Comparison of ENCODE assay signal across 25 cellular contexts in the genomic region with DNA sequence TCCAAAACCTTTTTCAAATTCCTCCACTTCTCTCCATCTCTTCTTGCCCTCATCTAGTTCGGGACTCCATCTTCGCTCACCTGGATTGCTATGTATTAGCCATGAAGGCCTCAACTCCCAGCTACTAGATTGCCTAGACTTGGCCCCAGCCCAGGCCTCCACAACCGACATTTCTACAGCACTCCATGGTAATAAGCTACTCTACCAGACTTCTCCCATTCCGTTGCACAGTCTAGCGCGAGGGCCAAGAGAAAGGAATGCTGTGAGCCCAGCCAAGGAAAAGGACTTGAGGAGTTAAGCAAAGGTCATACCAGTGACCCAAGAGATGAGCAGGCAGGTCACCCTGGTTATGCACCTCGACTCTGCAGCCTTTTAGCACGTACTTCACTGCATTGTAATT.
DNase-seq lines count a peak whose midpoint lies in the region; ATAC-seq and TF ChIP-seq lines count a peak whose summit lies in the region.
"Had no signal": no experiment of that assay in that cellular context is flagged by ENCODE, and none has a peak within 500 bp of the region (broad histone marks: within the 10 kb centered on the region; RNA-seq: fewer than 3 reads in every experiment).

No MANE protein-coding gene starts in this region.

- no peaks in the 10 kb centered on the region for H3K27me3 Mint-ChIP-seq in nephron (ENCODE audit: low read depth)

- H4K5ac ChIP-seq in mesendoderm (ENCODE audit: low read length), result no peak overlapping the region

- DNase-seq in Right ventricle myocardium inferior (ENCODE audit: missing footprints) (no peak), cardiac septum (ENCODE audit: low spot score) (no peak), fibroblast of the aortic adventitia (ENCODE audit: low read depth) (peak; percentile 7), mesendoderm (no peak)
- DNase-seq: Calu3; DMS153; DND-41; H7; KG1; MM.1S; NCI-H1417; NCI-H1694; NCI-H2029 treated with DMSO at 0.1 percent for 48 hours; NCI-H446 treated with DMSO at 0.1 percent for 48 hours; NCI-H526; NCI-H82; NK-92 treated with Interleukin-12 subunit alpha and Interleukin-12 subunit beta, amount 100 ng/mL, for 24 hours; PC-3; SHP77 had no signal

- no peaks in the 10 kb centered on the region for H3K79me1 ChIP-seq in mesendoderm (ENCODE audit: low read length)

- H3K4ac ChIP-seq in mesendoderm (ENCODE audit: low read depth, low read length), result no peak overlapping the region

- no peak overlapping the region for H2BK15ac ChIP-seq in mesendoderm (replicated peaks; ENCODE audit: low read depth)

- intact Hi-C loops in Right ventricle myocardium inferior (cut with DNase I), result no loop called here
- intact Hi-C loops in cardiac septum (cut with DNase I), result no loop called here

- H2BK120ac ChIP-seq in mesendoderm (ENCODE audit: low read depth, low read length), result no peak overlapping the region

- no peaks in the 10 kb centered on the region for H3K36me3 ChIP-seq in mesendoderm (ENCODE audit: control insufficient read depth, insufficient read depth, low read length)

- H3K4me2 ChIP-seq in mesendoderm (ENCODE audit: low read length), result no peak overlapping the region

- H4K8ac ChIP-seq in mesendoderm (ENCODE audit: low read depth, low read length), result no peak overlapping the region

- peak overlapping the region in 1 of 3 experiments; percentile 16 for H3K4me3 Mint-ChIP-seq in nephron

- no peak overlapping the region for H3K23ac ChIP-seq in mesendoderm (ENCODE audit: low read length)

- no peak overlapping the region for H3K18ac ChIP-seq in mesendoderm (ENCODE audit: low read length)

- H3K27ac ChIP-seq in temporal lobe (ENCODE audit: low read depth, low read length), result peak overlapping the region; percentile 70
- no peak overlapping the region for H3K27ac ChIP-seq in mesendoderm (ENCODE audit: low read depth, low read length)
- H3K27ac ChIP-seq: 22Rv1, GM23248 had no signal

- H3K56ac ChIP-seq in mesendoderm (ENCODE audit: low read length), result no peak overlapping the region

- H3K27me3 ChIP-seq in mesendoderm (ENCODE audit: insufficient read depth, low read length, poor library complexity), result no peaks in the 10 kb centered on the region

- no peak overlapping the region for H3K9ac ChIP-seq in mesendoderm (ENCODE audit: low read length)
- H3K9ac ChIP-seq: GM23248 had no signal

- H3K4me3 ChIP-seq in fibroblast of the aortic adventitia (ENCODE audit: low read depth, low read length), result no peak overlapping the region
- H3K4me3 ChIP-seq in mesendoderm (ENCODE audit: low read length), result no peak overlapping the region
- H3K4me3 ChIP-seq: GM23248 had no signal

- no CpG with 5 or more reads among the region's 8 CpGs for WGBS in mesendoderm (ENCODE audit: extremely low coverage, insufficient coverage, low lambda C conversion rate)

- TF ChIP-seq CTCF in fibroblast of the aortic adventitia (IDR thresholded peaks at IDR 0.05; ENCODE audit: insufficient read depth, low read length) (no peak), nephron (IDR thresholded peaks at IDR 0.05; ENCODE audit: unreplicated experiment in 3 of 3) (no peak)

- H2AK5ac ChIP-seq in mesendoderm (ENCODE audit: low read length), result no peak overlapping the region

- H3K27ac Mint-ChIP-seq in nephron, result peak overlapping the region; percentile 77 to 95 (median 92)

- no peaks in the 10 kb centered on the region for H3K79me2 ChIP-seq in mesendoderm (ENCODE audit: control insufficient read depth, insufficient read depth, low read length)

- ATAC-seq in Right ventricle myocardium inferior (peak; percentile 42), HG02885 (IDR thresholded peaks at IDR 0.05; ENCODE audit: poor library complexity, unreplicated experiment) (no peak), GM18520 (IDR thresholded peaks at IDR 0.05; ENCODE audit: unreplicated experiment) (no peak)
- ATAC-seq: PC-3 had no signal

- peaks cover 11% of the 10 kb centered on the region for H3K36me3 Mint-ChIP-seq in nephron (ENCODE audit: low read depth)

- no peak overlapping the region for H2BK5ac ChIP-seq in mesendoderm (ENCODE audit: low read length)

- H3K9me3 Mint-ChIP-seq in nephron, result peaks cover 22% of the 10 kb centered on the region

- H3K4me1 Mint-ChIP-seq in nephron, result peaks cover 33% of the 10 kb centered on the region

- no peaks in the 10 kb centered on the region for H3K4me1 ChIP-seq in mesendoderm (ENCODE audit: control insufficient read depth, low read depth, low read length)
